28 cellular contexts compared by ENCODE assay signal in genomic region chr2:126616606-126617069, GRCh38. TPM values are rescaled to one million over a fixed set of nuclear protein-coding genes. Genes with fewer than 3 reads are reported as not detected.
DNase-seq lines count a peak whose midpoint lies in the region; ATAC-seq, FAIRE-seq and TF ChIP-seq lines count a peak whose summit lies in the region.
"Had no signal": no experiment of that assay in that cellular context is flagged by ENCODE, and none has a peak within 500 bp of the region (broad histone marks: within the 10 kb centered on the region; RNA-seq: fewer than 3 reads in every experiment).

No MANE protein-coding gene starts in this region.

- WGBS in small intestine, 3 donors: 75 to 81% (median 78%) methylated on average over 6 of the region's 6 CpGs

- H3K36me3 ChIP-seq in small intestine (ENCODE audit: control insufficient read depth in 2 of 2, insufficient read depth in 2 of 2, low read length in 2 of 2) (no peaks in the 10 kb centered on the region), colonic mucosa (no peaks in the 10 kb centered on the region)
- H3K36me3 ChIP-seq: sigmoid colon had no signal

- ATAC-seq in GM18519 (IDR thresholded peaks at IDR 0.05; ENCODE audit: low FRiP score, unreplicated experiment) (peak; percentile 42), GM21576 (IDR thresholded peaks at IDR 0.05; ENCODE audit: unreplicated experiment) (peak; percentile 50), HG03159 (IDR thresholded peaks at IDR 0.05; ENCODE audit: unreplicated experiment) (peak; percentile 49)
- ATAC-seq: HCT116; left colon; naive thymus-derived CD4-positive, alpha-beta T cell; stimulated activated effector memory CD8-positive, alpha-beta T cell treated with anti-CD3 and anti-CD28 coated beads, Interleukin-12 subunit alpha, Interleukin-12 subunit beta, amount 100 ng/mL, for 72 hours; WTC11 had no signal

- FAIRE-seq in small intestine (lab: Jason Lieb, UNC): no peak
- FAIRE-seq: endometrium, GM18507 had no signal

- H3K4me1 ChIP-seq in small intestine (ENCODE audit: control insufficient read depth in 2 of 2, insufficient read depth in 1 of 2, low read depth in 1 of 2, low read length in 1 of 2) (no peaks in the 10 kb centered on the region), colonic mucosa (no peaks in the 10 kb centered on the region)

- no peaks in the 10 kb centered on the region for H3K9me3 ChIP-seq in small intestine (ENCODE audit: control insufficient read depth, low read depth)
- no peaks in the 10 kb centered on the region for H3K9me3 ChIP-seq in colonic mucosa
- H3K9me3 ChIP-seq: SK-N-SH had no signal

- DNase-seq in retina (peak; percentile 44), small intestine (no peak), colonic mucosa (no peak), ureter (ENCODE audit: low spot score) (no peak)
- DNase-seq: activated CD4-positive, alpha-beta memory T cell treated with anti-CD3 and anti-CD28 coated beads for 36 hours; activated naive CD4-positive, alpha-beta T cell; activated T-cell treated with anti-CD3 and anti-CD28 coated beads for 4 hours; amniotic stem cell; CD8-positive, alpha-beta memory T cell; DND-41; glutamatergic neuron; left colon; mesendoderm; naive thymus-derived CD4-positive, alpha-beta T cell; NCI-H1092 treated with DMSO at 0.1 percent for 48 hours; NCI-H2081; NK-92 treated with Interleukin-12 subunit alpha and Interleukin-12 subunit beta, amount 100 ng/mL, for 24 hours; sigmoid colon; SK-N-SH had no signal

- no peak for TF ChIP-seq CTCF in colonic mucosa (IDR thresholded peaks at IDR 0.05)

- H3K4me3 ChIP-seq in small intestine (ENCODE audit: low read depth in 1 of 2, low read length in 2 of 2) (no peak overlapping the region), colonic mucosa (no peak overlapping the region)
- H3K4me3 ChIP-seq: sigmoid colon had no signal

- intact Hi-C loops in colonic mucosa (cut with DNase I): no loop called here

- H3K9ac ChIP-seq in colonic mucosa (ENCODE audit: low read depth in 2 of 2, low read length in 2 of 2): no peak overlapping the region
- H3K9ac ChIP-seq: SK-N-SH had no signal

- H3K27me3 ChIP-seq in small intestine (ENCODE audit: control insufficient read depth in 2 of 2, insufficient read depth in 2 of 2, low read length in 2 of 2): no peaks in the 10 kb centered on the region
- H3K27me3 ChIP-seq in colonic mucosa: no peaks in the 10 kb centered on the region
- H3K27me3 ChIP-seq: sigmoid colon had no signal

- H3K27ac ChIP-seq in small intestine (ENCODE audit: low read depth in 1 of 2, low read length in 1 of 2): no peak overlapping the region
- no peak overlapping the region for H3K27ac ChIP-seq in colonic mucosa
- H3K27ac ChIP-seq: RWPE1, sigmoid colon had no signal

RNA-seq across cellular contexts. Expression of gene GYPC, which starts 39.3 kb away (rescaled TPM):
- 10 to 100 TPM in 2 of 3 donors, 1 to 10 TPM in 1; 4.5 to 50.5 (median 43.9) TPM for polyA plus RNA-seq in small intestine
- total RNA-seq in colonic mucosa: 10 to 100 TPM in 1 of 2 donors, 1 to 10 TPM in 1; 7.1 to 14.7 TPM
- total RNA-seq in ureter: 30.1 TPM
- polyA plus RNA-seq: SK-N-SH had no signal
